ENCODE assay signal across 8 cellular contexts in genomic region chr22:45671051-45671782, GRCh38. TPM values are rescaled to one million over a fixed set of nuclear protein-coding genes. Genes with fewer than 3 reads are reported as not detected.
DNase-seq lines count a peak whose midpoint lies in the region; ATAC-seq, FAIRE-seq and TF ChIP-seq lines count a peak whose summit lies in the region.

No MANE protein-coding gene starts in this region.

- no peak for TF ChIP-seq RAD21 in HepG2 (CRISPR knock-in tag; IDR thresholded peaks at IDR 0.05)

- H3K27me3 ChIP-seq in DND-41 (ENCODE audit: insufficient read depth, low read length, poor library complexity): peaks cover 6% of the 10 kb centered on the region
- H3K27me3 ChIP-seq in HepG2 (ENCODE audit: control insufficient read depth in 1 of 2, insufficient read depth in 2 of 2, low read length in 2 of 2): no peaks in the 10 kb centered on the region
- no peaks in the 10 kb centered on the region for H3K27me3 ChIP-seq in thoracic aorta (replicated peaks; ENCODE audit: insufficient read depth)

- H4K20me1 ChIP-seq in DND-41 (ENCODE audit: insufficient read depth, low read length) (peaks cover 32% of the 10 kb centered on the region), HepG2 (ENCODE audit: insufficient read depth, low read length) (peaks cover 18% of the 10 kb centered on the region)

- H3K79me2 ChIP-seq in DND-41 (ENCODE audit: insufficient read depth, low read length): peaks cover 46% of the 10 kb centered on the region
- H3K79me2 ChIP-seq in HepG2 (ENCODE audit: insufficient read depth, low read length): peaks cover 46% of the 10 kb centered on the region

- in situ Hi-C loops in HepG2 (cut with HindIII; ENCODE audit: extremely low pct_ligation_motif_present, low pct_unique_long_range_greater_than_20kb): no loop called here

- BruUV-seq in HepG2 (replicated peaks; lab: Mats Ljungman, UMichigan): TSS peak; percentile 53

- peaks cover 3% of the 10 kb centered on the region for H3K36me3 ChIP-seq in DND-41 (ENCODE audit: insufficient read depth, low read length)
- peaks cover 4% of the 10 kb centered on the region; the same call in 1 of the 2 replicates for H3K36me3 ChIP-seq in KOPT-K1 (ENCODE audit: insufficient read depth, low read length)
- H3K36me3 ChIP-seq in HepG2 (replicated peaks in 1 of 2; ENCODE audit: control insufficient read depth in 1 of 2, insufficient read depth in 2 of 2, low read length in 2 of 2): peaks cover 2 to 6% of the 10 kb centered on the region in 2 experiments; a peak in 4 of 5 replicates
- H3K36me3 ChIP-seq in thoracic aorta: no peaks in the 10 kb centered on the region

- 3% methylated on average over 11 of the region's 32 CpGs for WGBS in HepG2 (ENCODE audit: low lambda C conversion rate)

- H3K9ac ChIP-seq in DND-41 (ENCODE audit: low read depth, low read length) (peak overlapping the region; percentile 87), HepG2 (ENCODE audit: insufficient read depth, low read depth, low read length) (peak overlapping the region; percentile 92)

- no peaks in the 10 kb centered on the region for H3K9me3 ChIP-seq in DND-41 (ENCODE audit: insufficient read depth, low read length, severe bottlenecking)
- no peaks in the 10 kb centered on the region for H3K9me3 ChIP-seq in KOPT-K1 (ENCODE audit: insufficient read depth, low read length, poor library complexity, severe bottlenecking)
- no peaks in the 10 kb centered on the region for H3K9me3 ChIP-seq in HepG2 (ENCODE audit: low read length)
- no peaks in the 10 kb centered on the region for H3K9me3 ChIP-seq in thoracic aorta

- H3K4me2 ChIP-seq in DND-41 (ENCODE audit: insufficient read depth, low read length): peak overlapping the region; percentile 84
- peak overlapping the region; percentile 90 for H3K4me2 ChIP-seq in HepG2 (ENCODE audit: low read depth, low read length)

- intact Hi-C loops in HepG2 (cut with micrococcal nuclease; ENCODE audit: unreplicated experiment): no loop called here

- TF ChIP-seq POLR2A in HepG2 (IDR thresholded peaks at IDR 0.05; ENCODE audit: insufficient read depth in 1 of 2, low read depth in 2 of 2, low read length in 2 of 2): no peak

- no peak for FAIRE-seq in HepG2 (lab: Jason Lieb, UNC)

- H3K4me3 ChIP-seq in DND-41 (ENCODE audit: low read depth in 1 of 2, low read length in 2 of 2) (peak overlapping the region; percentile 64 to 93; a peak in 3 of 4 replicates), HepG2 (replicated peaks in 1 of 3; ENCODE audit: insufficient read depth in 1 of 3, low read depth in 2 of 3, low read length in 3 of 3) (peak overlapping the region; percentile 60 to 97 (median 74)), thoracic aorta (peak overlapping the region; percentile 95)

- CTCF ChIA-PET in HepG2 (lab: Yijun Ruan, JAX; ENCODE audit: low intra/inter-chr PET ratio, low total read pairs): no interaction called here

- ATAC-seq in DND-41 (ENCODE audit: insufficient read depth, low read depth) (no peak), HepG2 (peak; percentile 58), thoracic aorta (ENCODE audit: insufficient number of reproducible peaks, low FRiP score, low read depth) (no peak), HG03196 (IDR thresholded peaks at IDR 0.05; ENCODE audit: unreplicated experiment) (no peak)

- POLR2A ChIA-PET in HepG2 (lab: Yijun Ruan, JAX): interaction anchor here (1.0 to 1.6 kb wide), 3 partner anchors 14 to 37 kb away, joined by 3 to 7 read pairs (median 5); no protein-coding TSS in a partner anchor

- H3K4me1 ChIP-seq in DND-41 (ENCODE audit: insufficient read depth, low read length) (peaks cover 29% of the 10 kb centered on the region), HepG2 (ENCODE audit: insufficient read depth, low read length) (peaks cover 77% of the 10 kb centered on the region), thoracic aorta (ENCODE audit: control insufficient read depth in 1 of 2, low read depth in 2 of 2) (peaks cover 23 to 41% of the 10 kb centered on the region in 2 donors)

- H2AFZ ChIP-seq in DND-41 (ENCODE audit: low read depth, low read length) (peak overlapping the region; percentile 87), HepG2 (ENCODE audit: low read length) (no peak overlapping the region)

- TF ChIP-seq EP300 in HepG2 (IDR thresholded peaks at IDR 0.05; ENCODE audit: low read depth in 2 of 2, low read length in 2 of 2): 0 out of 4 replicates have a peak, but pooled peaks of 1 of the 2 experiments have one; percentile 5
- no peak for TF ChIP-seq EP300 in HepG2 (CRISPR knock-in tag; IDR thresholded peaks at IDR 0.05; ENCODE audit: borderline replicate concordance)

- DNase-seq in DND-41 (peak; percentile 10), cerebellar cortex (ENCODE audit: low spot score) (peak; percentile 25), HepG2 (ENCODE audit: low spot score) (no peak), thoracic aorta (ENCODE audit: low spot score) (no peak), NCI-H1436 treated with DMSO at 0.1 percent for 48 hours (lab: John Stamatoyannopoulos, UW) (no peak)
- DNase-seq in NK-92 treated with Interleukin-12 subunit alpha and Interleukin-12 subunit beta, amount 100 ng/mL, for 24 hours (lab: John Stamatoyannopoulos, UW): no peak

- peak overlapping the region; percentile 84 for H3K27ac ChIP-seq in DND-41 (ENCODE audit: low read length)
- H3K27ac ChIP-seq in KOPT-K1 (ENCODE audit: low read depth, low read length, poor library complexity, severe bottlenecking): peak overlapping the region; percentile 83
- peak overlapping the region; percentile 85 for H3K27ac ChIP-seq in HepG2 (ENCODE audit: extremely low read length, insufficient read depth, low read length)
- peak overlapping the region; percentile 65 to 77 for H3K27ac ChIP-seq in thoracic aorta

- TF ChIP-seq CTCF in DND-41 (IDR thresholded peaks at IDR 0.05; ENCODE audit: borderline replicate concordance, extremely low read depth, low read length, poor library complexity, severe bottlenecking) (no peak), HepG2 (CRISPR knock-in tag; IDR thresholded peaks at IDR 0.05) (no peak), thoracic aorta (IDR thresholded peaks at IDR 0.05) (no peak)

TF ChIP-seq in HepG2, 621 proteins besides CTCF, POLR2A, EP300 and RAD21 (continues in another document):
- TF ChIP-seq NCOA5 (CRISPR knock-in tag; IDR thresholded peaks at IDR 0.05) (no peak), THAP8 (CRISPR knock-in tag; IDR thresholded peaks at IDR 0.05; ENCODE audit: borderline replicate concordance) (no peak), U2AF2 (IDR thresholded peaks at IDR 0.05; ENCODE audit: low read depth, low read length) (no peak), POGK (CRISPR knock-in tag; conservative IDR thresholded peaks at IDR 0.05) (no peak), ISX (CRISPR knock-in tag; conservative IDR thresholded peaks at IDR 0.05) (no peak), ZSCAN25 (CRISPR knock-in tag; IDR thresholded peaks at IDR 0.05) (no peak), MTA3 (CRISPR knock-in tag; IDR thresholded peaks at IDR 0.05) (no peak), BRCA1 (CRISPR knock-in tag; IDR thresholded peaks at IDR 0.05) (no peak), MXD4 (CRISPR knock-in tag; IDR thresholded peaks at IDR 0.05) (no peak)

RNA-seq across cellular contexts. Expression of gene ATXN10, which starts 0.4 kb away (rescaled TPM):
- total RNA-seq in HepG2 (2016; rRNA removed; fragmentation: Illumina TruSeq; extraction: Trizol): 60.1 and 136 TPM in 2 replicates
- total RNA-seq in HepG2 (2016; cell fraction: cytosol; rRNA removed; fragmentation: Illumina TruSeq; extraction: Trizol; ENCODE audit: low read depth): 427 and 465 TPM in 2 replicates
- 62.2 and 127 TPM in 2 replicates for total RNA-seq in HepG2 (2016; cell fraction: insoluble cytoplasmic fraction; rRNA removed; fragmentation: Illumina TruSeq; extraction: Trizol)
- total RNA-seq in HepG2 (2016; cell fraction: membrane; rRNA removed; fragmentation: Illumina TruSeq; extraction: Trizol): 131 and 135 TPM in 2 replicates
- 67.8 and 78.6 TPM in 2 replicates for total RNA-seq in HepG2 (2016; cell fraction: nucleus; rRNA removed; fragmentation: Illumina TruSeq; extraction: Trizol)
- 162 and 194 TPM in 2 replicates for polyA plus RNA-seq in HepG2 (2011; rRNA removed)
- polyA plus RNA-seq in HepG2 (2011; cell fraction: cytosol; rRNA removed): 81.2 and 134 TPM in 2 replicates
- 23.1 and 30.4 TPM in 2 replicates for polyA plus RNA-seq in HepG2 (2011; cell fraction: nucleus; rRNA removed)
- 126 and 155 TPM in 2 replicates for polyA plus RNA-seq in HepG2 (2012)
- polyA plus RNA-seq in HepG2 (2016; cell fraction: cytosol; fragmentation: Illumina TruSeq; extraction: Trizol; ENCODE audit: low read depth): 16.3 and 18.9 TPM in 2 replicates
- 227 and 248 TPM in 2 replicates for polyA plus RNA-seq in HepG2 (2016; cell fraction: insoluble cytoplasmic fraction; fragmentation: Illumina TruSeq; extraction: Trizol; ENCODE audit: low read depth)
- polyA plus RNA-seq in HepG2 (2016; cell fraction: membrane; fragmentation: Illumina TruSeq; extraction: Trizol; ENCODE audit: low read depth): 22.8 and 26.0 TPM in 2 replicates
- polyA plus RNA-seq in HepG2 (2016; cell fraction: nucleus; fragmentation: Illumina TruSeq; extraction: Trizol; ENCODE audit: insufficient read depth, low read depth): 96.5 and 111 TPM in 2 replicates
- polyA minus RNA-seq in HepG2 (2011; rRNA and poly(A)+ RNA removed; ENCODE audit: low replicate concordance): 126 and 271 TPM in 2 replicates
- polyA minus RNA-seq in HepG2 (2011; cell fraction: cytosol; rRNA and poly(A)+ RNA removed): 105 and 118 TPM in 2 replicates
- polyA minus RNA-seq in HepG2 (2011; cell fraction: nucleus; rRNA and poly(A)+ RNA removed): 95.1 and 136 TPM in 2 replicates
- total RNA-seq in thoracic aorta: 100 to 1,000 TPM in 1 of 2 donors, 10 to 100 TPM in 1; 52.9 to 164 TPM

Comparison
In these comparisons a context has a peak if more than half of its experiments do, and no peak if none do; other contexts are left out.
1. DNase-seq: peak in DND-41 (single experiment) and cerebellar cortex (single experiment); none in HepG2 (single experiment), thoracic aorta (single experiment), NK-92 treated with Interleukin-12 subunit alpha and Interleukin-12 subunit beta, amount 100 ng/mL, for 24 hours (single experiment) and NCI-H1436 treated with DMSO at 0.1 percent for 48 hours (single experiment).
2. Peak in every context shown above with its lines, with median percentiles within 50 percentile points of each other: H3K27ac ChIP-seq and H3K4me3 ChIP-seq.